In genomic region chr5:160198886-160199409, GRCh38 we compare ENCODE assay signal across 9 cellular contexts. TPM values are rescaled to one million over a fixed set of nuclear protein-coding genes. Genes with fewer than 3 reads are reported as not detected.
DNase-seq lines count a peak whose midpoint lies in the region; ATAC-seq and TF ChIP-seq lines count a peak whose summit lies in the region.
"Had no signal": no experiment of that assay in that cellular context is flagged by ENCODE, and none has a peak within 500 bp of the region (broad histone marks: within the 10 kb centered on the region; RNA-seq: fewer than 3 reads in every experiment).

No MANE protein-coding gene starts in this region.

- H3K4me1 Mint-ChIP-seq in effector memory CD8-positive, alpha-beta T cell (ENCODE audit: low read depth in 2 of 2), result peaks cover 4 to 10% of the 10 kb centered on the region in 2 donors

- H3K9me3 ChIP-seq in Loucy (ENCODE audit: insufficient read depth, low read depth, low read length), result no peaks in the 10 kb centered on the region
- no peaks in the 10 kb centered on the region for H3K9me3 ChIP-seq in osteoblast (ENCODE audit: low read depth, low read length)

- no peak for ATAC-seq in effector memory CD8-positive, alpha-beta T cell (replicated peaks)
- no peak for ATAC-seq in GM19324 (IDR thresholded peaks at IDR 0.05; ENCODE audit: low FRiP score, unreplicated experiment)

- H3K79me2 ChIP-seq in Loucy (ENCODE audit: insufficient read depth, low read length) (no peaks in the 10 kb centered on the region), osteoblast (ENCODE audit: insufficient read depth, low read length) (no peaks in the 10 kb centered on the region)

- H3K9me3 Mint-ChIP-seq in effector memory CD8-positive, alpha-beta T cell, result no peaks in the 10 kb centered on the region
- H3K9me3 Mint-ChIP-seq: activated T-cell treated with anti-CD3 and anti-CD28 coated beads, Interleukin-2, amount 50 U/mL, for 72 hours had no signal

- DNase-seq in ELF-1 (ENCODE audit: low read depth, low spot score) (peak; percentile 61), osteoblast (ENCODE audit: insufficient read length, low spot score, missing footprints) (no peak), midbrain (lab: John Stamatoyannopoulos, UW) (no peak), NCI-H2171 treated with DMSO at 0.1 percent for 48 hours (lab: John Stamatoyannopoulos, UW) (no peak), KG1 (lab: John Stamatoyannopoulos, UW) (no peak)
- DNase-seq in effector memory CD8-positive, alpha-beta T cell, result no peak

- H3K36me3 Mint-ChIP-seq in effector memory CD8-positive, alpha-beta T cell (ENCODE audit: insufficient read depth), result no peaks in the 10 kb centered on the region

- no peak for TF ChIP-seq CTCF in Loucy (conservative IDR thresholded peaks at IDR 0.05; ENCODE audit: low read length)
- TF ChIP-seq CTCF in osteoblast (IDR thresholded peaks at IDR 0.05; ENCODE audit: extremely low read depth, low read depth, low read length), result no peak

- H3K27ac Mint-ChIP-seq in effector memory CD8-positive, alpha-beta T cell, result peak overlapping the region; percentile 21 to 66
- H3K27ac Mint-ChIP-seq: activated T-cell treated with anti-CD3 and anti-CD28 coated beads, Interleukin-2, amount 50 U/mL, for 72 hours had no signal

- no peak overlapping the region for H3K27ac ChIP-seq in osteoblast (ENCODE audit: low read depth, low read length)

- H2AFZ ChIP-seq in Loucy (ENCODE audit: low read length) (peak overlapping the region; percentile 93; the same call in 1 of the 2 replicates), osteoblast (ENCODE audit: low read length) (peak overlapping the region; percentile 100)

- peaks cover 32 to 42% of the 10 kb centered on the region in 2 donors for H3K27me3 Mint-ChIP-seq in effector memory CD8-positive, alpha-beta T cell

- peaks cover 4% of the 10 kb centered on the region for H3K4me1 ChIP-seq in Loucy (ENCODE audit: insufficient read depth, low read length, poor library complexity, severe bottlenecking)
- peaks cover 15% of the 10 kb centered on the region for H3K4me1 ChIP-seq in osteoblast (ENCODE audit: insufficient read depth, low read length)

- no peaks in the 10 kb centered on the region for H3K9me2 ChIP-seq in Loucy (replicated peaks; ENCODE audit: low read depth, low read length)

- H3K4me3 Mint-ChIP-seq in effector memory CD8-positive, alpha-beta T cell, result peak overlapping the region; percentile 59 to 77

- H3K4me3 ChIP-seq in Loucy (ENCODE audit: low read length, poor library complexity, severe bottlenecking) (no peak overlapping the region), osteoblast (ENCODE audit: insufficient read depth, low read length) (peak overlapping the region; percentile 77)

- no peaks in the 10 kb centered on the region for H4K20me1 ChIP-seq in Loucy (ENCODE audit: insufficient read depth, low read length, poor library complexity, severe bottlenecking)
- H4K20me1 ChIP-seq in osteoblast (ENCODE audit: insufficient read depth, low read length), result no peaks in the 10 kb centered on the region

- H3F3A ChIP-seq in Loucy (ENCODE audit: low read depth), result no peaks in the 10 kb centered on the region

- H3K4me2 ChIP-seq in Loucy (ENCODE audit: low read depth, low read length, poor library complexity, severe bottlenecking) (peak overlapping the region; percentile 48), osteoblast (ENCODE audit: insufficient read depth, low read length) (peak overlapping the region; percentile 89)

- H3K27me3 ChIP-seq in Loucy (ENCODE audit: insufficient read depth, low read length, poor library complexity, severe bottlenecking) (no peaks in the 10 kb centered on the region), osteoblast (ENCODE audit: insufficient read depth, low read length) (no peaks in the 10 kb centered on the region)

- H3K36me3 ChIP-seq in Loucy (ENCODE audit: insufficient read depth, low read length), result no peaks in the 10 kb centered on the region
- H3K36me3 ChIP-seq in osteoblast (ENCODE audit: insufficient read depth, low read length), result no peaks in the 10 kb centered on the region

- no peak overlapping the region for H3K9ac ChIP-seq in Loucy (ENCODE audit: low read depth, low read length, poor library complexity, severe bottlenecking)

RNA-seq across cellular contexts. Expression of gene FABP6, which starts 30.4 kb away (rescaled TPM):
- not detected in 2 replicates for total RNA-seq in osteoblast
- total RNA-seq: activated T-cell treated with anti-CD3 and anti-CD28 coated beads, Interleukin-2, amount 50 U/mL, for 72 hours had no signal
